21 cellular contexts compared by ENCODE assay signal in the genomic region with DNA sequence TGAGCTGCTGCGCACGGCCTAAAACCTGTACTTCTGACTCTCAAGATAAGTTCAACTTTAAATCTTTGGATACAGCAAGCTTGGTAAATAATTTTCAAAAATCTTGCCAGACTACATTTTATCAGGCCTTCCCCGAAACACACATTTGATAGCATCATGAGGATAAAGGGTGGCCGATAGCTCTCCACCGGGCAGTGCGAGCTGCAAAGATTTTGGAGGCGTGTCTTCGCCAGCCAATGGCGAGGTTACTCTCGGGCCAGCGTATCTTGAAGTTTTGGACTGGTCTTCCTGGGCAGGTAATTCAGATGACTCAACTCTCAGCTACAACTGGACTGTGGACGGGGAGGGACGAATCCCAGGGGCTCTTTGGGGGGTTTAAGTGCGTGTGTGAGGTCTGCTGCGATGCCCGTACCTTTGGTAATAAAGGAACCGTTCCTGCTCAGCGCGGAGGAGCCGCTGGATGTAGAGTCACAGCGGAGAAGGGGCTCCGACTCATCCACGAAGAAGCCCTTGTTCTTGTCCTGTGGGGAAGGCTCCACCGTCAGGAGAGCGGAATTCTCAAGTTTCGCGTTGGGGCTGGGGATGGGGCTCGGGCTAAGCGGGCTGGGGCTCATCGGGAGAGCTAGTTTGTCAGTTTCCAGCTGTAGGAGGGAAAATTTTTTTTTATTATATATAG.
A peak's percentile ranks its signal among the peaks of the same experiment; 100 is the strongest.
DNase-seq lines count a peak whose midpoint lies in the region; ATAC-seq, FAIRE-seq and TF ChIP-seq lines count a peak whose summit lies in the region.
"Had no signal": no experiment of that assay in that cellular context is flagged by ENCODE, and none has a peak within 500 bp of the region (broad histone marks: within the 10 kb centered on the region; RNA-seq: fewer than 3 reads in every experiment).

No MANE protein-coding gene starts in this region.

- H3K27ac ChIP-seq in left lung (no peak overlapping the region), testis (no peak overlapping the region), brain microvascular endothelial cell (no peak overlapping the region)
- H3K27ac ChIP-seq: 22Rv1, GM23248, HL-60 had no signal

- no peak for TF ChIP-seq POLR2A in testis (IDR thresholded peaks at IDR 0.05)

- no peak overlapping the region for H3K4me3 Mint-ChIP-seq in Caco-2 (ENCODE audit: unreplicated experiment)
- no peak overlapping the region for H3K4me3 Mint-ChIP-seq in WTC11
- H3K4me3 Mint-ChIP-seq: CD14-positive monocyte, IgD-negative memory B cell had no signal

- BruUV-seq in Caco-2 (replicated peaks; lab: Mats Ljungman, UMichigan) = no TSS peak

- 51 to 83% methylated on average over 27 to 30 of the region's 30 CpGs for WGBS in testis, 2 donors

- DNase-seq in Caco-2 (no peak), WTC11 (ENCODE audit: low spot score) (peak; percentile 32), left lung (no peak), testis (peak; percentile 30), brain microvascular endothelial cell (no peak), cardiac septum (ENCODE audit: low spot score) (no peak), RCC 7860 (ENCODE audit: low spot score) (no peak)
- DNase-seq: DMS 273 treated with DMSO at 0.1 percent for 48 hours, DND-41, GM23248, Karpas-422, NCI-H1436, NCI-H2029, NCI-H2171, NCI-H526, PC-3 had no signal

- in situ Hi-C loops in brain microvascular endothelial cell (cut with HindIII; ENCODE audit: low pct_ligation_motif_present, low sequenced_read_pairs) = no loop called here

- 0 out of 2 replicates have a peak, but pooled peaks cover 2% of the 10 kb centered on the region for H3K36me3 ChIP-seq in Caco-2 (ENCODE audit: control insufficient read depth, insufficient read depth, low read length)
- H3K36me3 ChIP-seq in left lung = no peaks in the 10 kb centered on the region
- H3K36me3 ChIP-seq in testis (ENCODE audit: low read depth, missing control alignments) = no peaks in the 10 kb centered on the region
- H3K36me3 ChIP-seq in brain microvascular endothelial cell (replicated peaks) = no peaks in the 10 kb centered on the region

- TF ChIP-seq CTCF in Caco-2 (IDR thresholded peaks at IDR 0.05; ENCODE audit: insufficient read depth in 1 of 2, low read depth in 1 of 2, low read length in 1 of 2, severe bottlenecking in 1 of 2, unreplicated experiment in 1 of 2) (no peak), WTC11 (IDR thresholded peaks at IDR 0.05) (no peak), left lung (IDR thresholded peaks at IDR 0.05) (no peak), testis (IDR thresholded peaks at IDR 0.05) (no peak), brain microvascular endothelial cell (IDR thresholded peaks at IDR 0.05; ENCODE audit: low read depth, low read length, missing control alignments) (no peak)

- H3K4me1 ChIP-seq in Caco-2 (peaks cover 63% of the 10 kb centered on the region), left lung (peaks cover 0 to 18% of the 10 kb centered on the region in 2 donors), testis (no peaks in the 10 kb centered on the region)

- no peak overlapping the region for H3K4me3 ChIP-seq in Caco-2 (ENCODE audit: low read depth, low read length)
- no peak overlapping the region for H3K4me3 ChIP-seq in left lung
- H3K4me3 ChIP-seq in testis = peak overlapping the region in 1 of 2 donors; percentile 22
- H3K4me3 ChIP-seq in brain microvascular endothelial cell (ENCODE audit: low read depth, low read length) = no peak overlapping the region
- H3K4me3 ChIP-seq: GM23248 had no signal

- POLR2A ChIA-PET in Caco-2 (lab: Charles Lee) = no interaction called here
- POLR2A ChIA-PET in WTC11 (lab: Charles Lee) = no interaction called here

- H3K4me1 Mint-ChIP-seq in Caco-2 (ENCODE audit: low read depth, unreplicated experiment) (peaks cover 35% of the 10 kb centered on the region), WTC11 (peaks cover 73% of the 10 kb centered on the region)

- H3K27ac Mint-ChIP-seq in Caco-2 (ENCODE audit: unreplicated experiment) (peak overlapping the region; percentile 66), WTC11 (peak overlapping the region; percentile 46)
- H3K27ac Mint-ChIP-seq: IgD-negative memory B cell had no signal

- ATAC-seq in WTC11 (peak; percentile 67), left lung (peak; percentile 66), HG03139 (IDR thresholded peaks at IDR 0.05; ENCODE audit: unreplicated experiment) (no peak)
- ATAC-seq: PC-3 had no signal

- no peaks in the 10 kb centered on the region for H3K27me3 ChIP-seq in Caco-2 (replicated peaks; ENCODE audit: control insufficient read depth, insufficient read depth, low read length)
- H3K27me3 ChIP-seq in left lung = no peaks in the 10 kb centered on the region
- no peaks in the 10 kb centered on the region for H3K27me3 ChIP-seq in testis
- no peaks in the 10 kb centered on the region for H3K27me3 ChIP-seq in brain microvascular endothelial cell (replicated peaks)

- intact Hi-C loops in Caco-2 (cut with micrococcal nuclease; ENCODE audit: unreplicated experiment) = no loop called here
- intact Hi-C loops in left lung (cut with DNase I) = no loop called here
- intact Hi-C loops in testis (cut with DNase I; ENCODE audit: low total_unique reads) = no loop called here
- intact Hi-C loops in cardiac septum (cut with DNase I) = no loop called here

- H3K36me3 Mint-ChIP-seq in Caco-2 (ENCODE audit: insufficient read depth, unreplicated experiment) (peaks cover 75% of the 10 kb centered on the region), WTC11 (peaks cover 16% of the 10 kb centered on the region)
- H3K36me3 Mint-ChIP-seq: CD14-positive monocyte had no signal

- no peak for FAIRE-seq in RCC 7860 (lab: Jason Lieb, UNC)

- CTCF ChIA-PET in Caco-2 (lab: Charles Lee) = no interaction called here
- CTCF ChIA-PET in WTC11 (lab: Charles Lee) = interaction anchor here (1.2 to 2.3 kb wide), 2 partner anchors 14 to 137 kb away, joined by 5 to 8 read pairs; no protein-coding TSS in a partner anchor

- no peaks in the 10 kb centered on the region; the same call in 1 of the 2 replicates for H3K9me3 ChIP-seq in Caco-2
- no peaks in the 10 kb centered on the region for H3K9me3 ChIP-seq in left lung
- no peaks in the 10 kb centered on the region for H3K9me3 ChIP-seq in testis

- H3K9me3 Mint-ChIP-seq in Caco-2 (ENCODE audit: unreplicated experiment) (no peaks in the 10 kb centered on the region), WTC11 (no peaks in the 10 kb centered on the region)
- H3K9me3 Mint-ChIP-seq: CD14-positive monocyte, IgD-negative memory B cell had no signal

- no peaks in the 10 kb centered on the region for H3K27me3 Mint-ChIP-seq in Caco-2 (ENCODE audit: insufficient read depth, unreplicated experiment)
- no peaks in the 10 kb centered on the region for H3K27me3 Mint-ChIP-seq in WTC11 (ENCODE audit: low read depth)
- H3K27me3 Mint-ChIP-seq: IgD-negative memory B cell had no signal

TF ChIP-seq in WTC11, 78 proteins besides CTCF, POLR2A, EP300 and RAD21:
- TF ChIP-seq, protein P1, sequence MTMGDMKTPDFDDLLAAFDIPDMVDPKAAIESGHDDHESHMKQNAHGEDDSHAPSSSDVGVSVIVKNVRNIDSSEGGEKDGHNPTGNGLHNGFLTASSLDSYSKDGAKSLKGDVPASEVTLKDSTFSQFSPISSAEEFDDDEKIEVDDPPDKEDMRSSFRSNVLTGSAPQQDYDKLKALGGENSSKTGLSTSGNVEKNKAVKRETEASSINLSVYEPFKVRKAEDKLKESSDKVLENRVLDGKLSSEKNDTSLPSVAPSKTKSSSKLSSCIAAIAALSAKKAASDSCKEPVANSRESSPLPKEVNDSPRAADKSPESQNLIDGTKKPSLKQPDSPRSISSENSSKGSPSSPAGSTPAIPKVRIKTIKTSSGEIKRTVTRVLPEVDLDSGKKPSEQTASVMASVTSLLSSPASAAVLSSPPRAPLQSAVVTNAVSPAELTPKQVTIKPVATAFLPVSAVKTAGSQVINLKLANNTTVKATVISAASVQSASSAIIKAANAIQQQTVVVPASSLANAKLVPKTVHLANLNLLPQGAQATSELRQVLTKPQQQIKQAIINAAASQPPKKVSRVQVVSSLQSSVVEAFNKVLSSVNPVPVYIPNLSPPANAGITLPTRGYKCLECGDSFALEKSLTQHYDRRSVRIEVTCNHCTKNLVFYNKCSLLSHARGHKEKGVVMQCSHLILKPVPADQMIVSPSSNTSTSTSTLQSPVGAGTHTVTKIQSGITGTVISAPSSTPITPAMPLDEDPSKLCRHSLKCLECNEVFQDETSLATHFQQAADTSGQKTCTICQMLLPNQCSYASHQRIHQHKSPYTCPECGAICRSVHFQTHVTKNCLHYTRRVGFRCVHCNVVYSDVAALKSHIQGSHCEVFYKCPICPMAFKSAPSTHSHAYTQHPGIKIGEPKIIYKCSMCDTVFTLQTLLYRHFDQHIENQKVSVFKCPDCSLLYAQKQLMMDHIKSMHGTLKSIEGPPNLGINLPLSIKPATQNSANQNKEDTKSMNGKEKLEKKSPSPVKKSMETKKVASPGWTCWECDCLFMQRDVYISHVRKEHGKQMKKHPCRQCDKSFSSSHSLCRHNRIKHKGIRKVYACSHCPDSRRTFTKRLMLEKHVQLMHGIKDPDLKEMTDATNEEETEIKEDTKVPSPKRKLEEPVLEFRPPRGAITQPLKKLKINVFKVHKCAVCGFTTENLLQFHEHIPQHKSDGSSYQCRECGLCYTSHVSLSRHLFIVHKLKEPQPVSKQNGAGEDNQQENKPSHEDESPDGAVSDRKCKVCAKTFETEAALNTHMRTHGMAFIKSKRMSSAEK (CRISPR knock-in tag; IDR thresholded peaks at IDR 0.05; ENCODE audit: borderline replicate concordance) = no peak

Comparison
In these comparisons a context has a peak if more than half of its experiments do, and no peak if none do; other contexts are left out.
1. DNase-seq: peak in WTC11 (single experiment) and testis (single experiment); none in Caco-2 (0 of 2), left lung (0 of 2), brain microvascular endothelial cell (single experiment), cardiac septum (single experiment) and RCC 7860 (single experiment).